9 cellular contexts compared by ENCODE assay signal in the genomic region with DNA sequence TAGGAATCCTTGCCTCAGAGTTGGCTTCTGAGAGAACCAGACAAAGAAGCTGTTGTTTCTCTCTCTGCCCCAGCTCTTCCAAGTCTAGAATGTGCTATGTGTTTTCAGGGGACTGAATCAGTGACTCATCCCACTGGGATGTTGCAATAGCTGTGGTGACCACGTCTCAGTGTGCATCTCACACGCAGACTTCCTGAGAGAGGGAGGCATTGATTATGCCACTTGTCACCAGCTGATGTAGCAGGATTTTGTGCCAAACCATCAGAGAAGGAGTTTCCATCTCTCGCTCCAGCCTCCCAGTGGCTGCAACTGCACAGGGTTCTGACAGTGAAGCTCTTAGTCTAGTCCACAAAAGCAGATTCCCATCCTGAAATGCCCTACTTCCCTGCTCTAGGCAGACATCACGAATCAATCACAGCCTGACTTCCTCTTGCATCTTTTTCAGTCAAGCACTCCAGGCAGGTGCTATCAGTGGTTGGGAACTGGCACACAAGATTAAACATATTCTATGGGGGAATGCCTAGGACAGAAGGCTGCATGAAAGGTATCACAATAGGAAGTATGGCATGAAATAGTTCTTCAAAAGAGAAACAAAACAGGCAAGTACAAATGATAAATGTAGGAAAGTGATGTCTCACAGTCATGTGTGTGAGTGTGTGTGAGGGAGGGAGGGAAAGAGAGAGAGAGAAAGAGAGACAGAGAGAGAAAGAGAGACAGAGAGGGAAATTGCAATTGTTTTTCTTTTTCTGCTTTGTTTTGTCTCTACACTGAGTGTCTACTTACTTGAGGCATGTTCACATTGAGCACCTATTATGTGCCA.
DNase-seq lines count a peak whose midpoint lies in the region; ATAC-seq and TF ChIP-seq lines count a peak whose summit lies in the region.
"Had no signal": no experiment of that assay in that cellular context is flagged by ENCODE, and none has a peak within 500 bp of the region (broad histone marks: within the 10 kb centered on the region; RNA-seq: fewer than 3 reads in every experiment).

No MANE protein-coding gene starts in this region.

- peak; percentile 98 for DNase-seq in M059J (ENCODE audit: low read depth)
- DNase-seq in colonic mucosa: peak; percentile 35
- no peak for DNase-seq in SHP77 treated with DMSO at 0.1 percent for 48 hours (lab: John Stamatoyannopoulos, UW)
- no peak for DNase-seq in iPS-NIHi7 (ENCODE audit: extremely low spot score)
- DNase-seq in NCI-H1694 treated with DMSO at 0.1 percent for 48 hours (lab: John Stamatoyannopoulos, UW): no peak

- ATAC-seq in GM18498 (IDR thresholded peaks at IDR 0.05; ENCODE audit: unreplicated experiment): no peak

- no peaks in the 10 kb centered on the region for H3K36me3 ChIP-seq in ACC112 (ENCODE audit: insufficient read depth, low read length)
- H3K36me3 ChIP-seq in colonic mucosa: no peaks in the 10 kb centered on the region
- no peaks in the 10 kb centered on the region for H3K36me3 ChIP-seq in mesodermal cell (ENCODE audit: control insufficient read depth, insufficient read depth, low read length)

- H3K9me3 ChIP-seq in colonic mucosa (no peaks in the 10 kb centered on the region), mesodermal cell (ENCODE audit: control insufficient read depth, low read length) (no peaks in the 10 kb centered on the region)

- H2AFZ ChIP-seq in ACC112 (ENCODE audit: low read length, unreplicated experiment): no peak overlapping the region
- H2AFZ ChIP-seq: parathyroid adenoma had no signal

- TF ChIP-seq CTCF in colonic mucosa (IDR thresholded peaks at IDR 0.05): no peak

- H3K79me2 ChIP-seq in ACC112 (ENCODE audit: control insufficient read depth, insufficient read depth, low read length, unreplicated experiment): no peaks in the 10 kb centered on the region
- H3K79me2 ChIP-seq: parathyroid adenoma had no signal

- WGBS in mesodermal cell (ENCODE audit: insufficient coverage in 2 of 2), 2 experiments: 46 to 64% methylated on average over 4 of the region's 4 CpGs

- intact Hi-C loops in colonic mucosa (cut with DNase I): no loop called here

- H3K4me3 ChIP-seq in ACC112 (ENCODE audit: low read depth, low read length): no peak overlapping the region
- no peak overlapping the region for H3K4me3 ChIP-seq in colonic mucosa
- H3K4me3 ChIP-seq in mesodermal cell (ENCODE audit: extremely low read depth, insufficient read depth, low read length, poor library complexity, severe bottlenecking): no peak overlapping the region

- H3K4me1 ChIP-seq in ACC112 (ENCODE audit: control insufficient read depth, insufficient read depth, low read length, unreplicated experiment) (peaks cover 50% of the 10 kb centered on the region), colonic mucosa (no peaks in the 10 kb centered on the region), mesodermal cell (ENCODE audit: control insufficient read depth, insufficient read depth, low read length, poor library complexity, severe bottlenecking) (peaks cover 45% of the 10 kb centered on the region)
- H3K4me1 ChIP-seq: parathyroid adenoma had no signal

- H3K9ac ChIP-seq in colonic mucosa (ENCODE audit: low read depth in 2 of 2, low read length in 2 of 2): no peak overlapping the region
- H3K9ac ChIP-seq: parathyroid adenoma had no signal

- H3K27ac ChIP-seq in ACC112 (ENCODE audit: low read depth, low read length) (peak overlapping the region; percentile 88), colonic mucosa (no peak overlapping the region), mesodermal cell (ENCODE audit: low read depth, low read length, severe bottlenecking) (peak overlapping the region; percentile 98)
- H3K27ac ChIP-seq: parathyroid adenoma had no signal

- H3K27me3 ChIP-seq in ACC112 (ENCODE audit: insufficient read depth, low read length) (no peaks in the 10 kb centered on the region), colonic mucosa (no peaks in the 10 kb centered on the region)

Comparison
In these comparisons a context has a peak if more than half of its experiments do, and no peak if none do; other contexts are left out.
1. DNase-seq: peak in M059J (single experiment) and colonic mucosa (single experiment); none in SHP77 treated with DMSO at 0.1 percent for 48 hours (single experiment), iPS-NIHi7 (single experiment) and NCI-H1694 treated with DMSO at 0.1 percent for 48 hours (single experiment).